8 cellular contexts compared by ENCODE assay signal in the genomic region with DNA sequence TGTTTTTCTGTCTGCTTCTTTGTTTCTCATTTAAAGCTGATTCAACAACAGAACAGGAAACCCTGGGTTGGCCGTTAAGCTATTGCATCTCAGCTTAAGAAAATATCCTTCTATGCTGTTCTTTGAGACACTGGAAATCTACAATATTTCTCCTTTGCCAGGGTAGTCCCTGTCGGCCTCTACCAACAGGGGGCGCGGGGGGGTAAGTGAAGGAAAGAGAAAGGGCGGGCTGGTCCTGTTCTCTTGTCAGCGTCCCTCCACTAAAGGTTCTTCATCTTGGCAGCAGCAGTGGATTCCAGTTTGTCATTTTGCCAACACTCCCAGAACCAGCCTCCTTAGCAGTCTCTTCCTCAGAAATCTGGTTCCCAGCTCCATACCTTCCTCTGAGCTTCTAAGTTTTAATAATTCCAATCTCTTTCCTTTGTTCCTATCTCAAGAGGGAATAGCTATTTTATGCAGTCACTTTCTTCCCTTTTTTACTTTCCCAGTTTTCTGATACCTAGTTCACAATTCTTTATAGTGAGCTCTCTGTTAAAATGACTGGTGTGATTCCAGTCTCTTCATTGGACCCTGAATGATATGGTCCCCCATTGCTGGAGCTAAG.
DNase-seq lines count a peak whose midpoint lies in the region; ATAC-seq and TF ChIP-seq lines count a peak whose summit lies in the region.

No MANE protein-coding gene starts in this region.

- no peak overlapping the region for H3K9ac ChIP-seq in MM.1S (ENCODE audit: low read length)

- no peak overlapping the region for H3K27ac ChIP-seq in MM.1S (ENCODE audit: low read length)

- H3K27me3 ChIP-seq in MM.1S (replicated peaks; ENCODE audit: insufficient read depth, low read length) = no peaks in the 10 kb centered on the region

- no peaks in the 10 kb centered on the region for H3K9me2 ChIP-seq in MM.1S (replicated peaks; ENCODE audit: insufficient read depth, low read length)

- H3F3A ChIP-seq in MM.1S (ENCODE audit: insufficient read depth, low read length) = no peaks in the 10 kb centered on the region

- H3K36me3 ChIP-seq in MM.1S (replicated peaks; ENCODE audit: insufficient read depth, low read length) = no peaks in the 10 kb centered on the region

- TF ChIP-seq CTCF in MM.1S (IDR thresholded peaks at IDR 0.05; ENCODE audit: low read length) = peak; percentile 78

- H3K79me2 ChIP-seq in MM.1S (ENCODE audit: low read length) = no peaks in the 10 kb centered on the region

- peak; percentile 21 for DNase-seq in NK-92 treated with Interleukin-12 subunit alpha and Interleukin-12 subunit beta, amount 100 ng/mL, for 24 hours (lab: John Stamatoyannopoulos, UW)
- DNase-seq in NK-92 (lab: John Stamatoyannopoulos, UW; ENCODE audit: unreplicated experiment) (no peak), MM.1S (peak; percentile 56), fibroblast of peridontal ligament (ENCODE audit: extremely low read depth) (peak; percentile 45), pons (ENCODE audit: low spot score) (peak; percentile 52)
- peak; percentile 9 for DNase-seq in activated CD8-positive, alpha-beta memory T cell treated with anti-CD3 and anti-CD28 coated beads, Interleukin-2, amount 50 U/mL, for 24 hours (ENCODE audit: extremely low read depth)

- H2AFZ ChIP-seq in MM.1S (ENCODE audit: low read length) = 0 out of 2 replicates have a peak overlapping the region, but pooled peaks have one; percentile 10

- H3K4me3 ChIP-seq in MM.1S (ENCODE audit: low read length) = no peak overlapping the region

- H4K20me1 ChIP-seq in MM.1S (ENCODE audit: insufficient read depth, low read length) = no peaks in the 10 kb centered on the region

- H3K4me2 ChIP-seq in MM.1S (ENCODE audit: low read depth, low read length) = no peak overlapping the region

- ATAC-seq in HG03280 (IDR thresholded peaks at IDR 0.05; ENCODE audit: unreplicated experiment) (no peak), GM19395 (IDR thresholded peaks at IDR 0.05; ENCODE audit: unreplicated experiment) (no peak)

- H3K4me1 ChIP-seq in MM.1S (ENCODE audit: low read length) = no peaks in the 10 kb centered on the region

- no peaks in the 10 kb centered on the region for H3K9me3 ChIP-seq in MM.1S (replicated peaks; ENCODE audit: insufficient read depth, low read length)
